In the genomic region with DNA sequence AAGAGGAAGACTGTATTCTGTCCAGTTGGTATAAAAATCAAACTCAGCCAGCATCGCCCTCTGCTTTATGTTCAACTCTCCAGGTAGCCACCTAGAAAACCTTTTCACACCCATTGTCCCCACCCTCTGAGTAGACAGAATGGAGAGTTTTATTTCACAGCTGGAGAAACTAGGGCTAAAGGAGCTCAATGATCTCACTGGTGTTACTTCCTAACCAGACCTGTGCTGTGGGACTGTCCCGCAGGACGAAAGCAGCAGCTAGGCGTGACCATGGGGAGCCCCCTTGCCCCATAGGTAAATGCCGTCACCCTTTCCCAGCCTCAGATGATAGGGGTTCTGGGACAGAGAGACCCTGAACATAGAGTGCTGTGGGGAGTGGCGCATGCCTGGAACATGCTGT, we compare ENCODE assay signal across 16 cellular contexts.
DNase-seq lines count a peak whose midpoint lies in the region; ATAC-seq, FAIRE-seq and TF ChIP-seq lines count a peak whose summit lies in the region.
"Had no signal": no experiment of that assay in that cellular context is flagged by ENCODE, and none has a peak within 500 bp of the region (broad histone marks: within the 10 kb centered on the region; RNA-seq: fewer than 3 reads in every experiment).

No MANE protein-coding gene starts in this region.

- FAIRE-seq in GM12891 (lab: Jason Lieb, UNC) = peak; percentile 45
- peak; percentile 52 for FAIRE-seq in bronchial epithelial cell (lab: Jason Lieb, UNC)

- no peaks in the 10 kb centered on the region for H3K9me3 ChIP-seq in stomach

- H3K36me3 ChIP-seq in bronchial epithelial cell (ENCODE audit: control insufficient read depth, insufficient read depth, low read length) = no peaks in the 10 kb centered on the region
- no peaks in the 10 kb centered on the region for H3K36me3 ChIP-seq in stomach

- no peak for TF ChIP-seq CTCF in GM20000 (IDR thresholded peaks at IDR 0.05; ENCODE audit: extremely low read depth, missing control alignments)
- no peak for TF ChIP-seq CTCF in bronchial epithelial cell (IDR thresholded peaks at IDR 0.05; ENCODE audit: insufficient read depth, low read length, severe bottlenecking)
- TF ChIP-seq CTCF in stomach (IDR thresholded peaks at IDR 0.05) = no peak

- TF ChIP-seq EP300 in stomach (IDR thresholded peaks at IDR 0.05) = no peak

- no peak for DNase-seq in GM12891 (ENCODE audit: insufficient read length, low spot score)
- DNase-seq in GM20000 (ENCODE audit: low spot score) = peak; percentile 36
- DNase-seq in bronchial epithelial cell (ENCODE audit: low read depth) = no peak
- DNase-seq in stomach = no peak
- DNase-seq in A172 (ENCODE audit: low spot score) = no peak
- no peak for DNase-seq in T-helper 9 cell
- DNase-seq in T-helper 2 cell = no peak
- DNase-seq: activated CD8-positive, alpha-beta memory T cell treated with anti-CD3 and anti-CD28 coated beads for 24 hours; amniotic stem cell; HFFc6; NCI-H748 treated with DMSO at 0.1 percent for 48 hours; stimulated activated CD4-positive, alpha-beta T cell treated with anti-CD3 and anti-CD28 coated beads, Interleukin-4, amount 100 ng/mL, for 4 hours; trophoblast cell had no signal

- no peak overlapping the region for H3K4me3 ChIP-seq in bronchial epithelial cell (ENCODE audit: low read depth, low read length)
- H3K4me3 ChIP-seq in stomach = no peak overlapping the region

- H3K4me1 ChIP-seq in stomach = peaks cover 0 to 12% (median 6%) of the 10 kb centered on the region in 4 donors
- H3K4me1 ChIP-seq: parathyroid adenoma had no signal

- H3K27ac ChIP-seq in stomach = no peak overlapping the region
- H3K27ac ChIP-seq: parathyroid adenoma had no signal

- H3K27me3 ChIP-seq in bronchial epithelial cell (ENCODE audit: control insufficient read depth, insufficient read depth, low read length) (no peaks in the 10 kb centered on the region), stomach (no peaks in the 10 kb centered on the region)

- 82 to 92% (median 88%) methylated on average over 6 of the region's 6 CpGs for WGBS in stomach, 5 donors

- TF ChIP-seq POLR2A in GM12891 (IDR thresholded peaks at IDR 0.05; ENCODE audit: low read depth, low read length) = no peak
- TF ChIP-seq POLR2A in stomach (IDR thresholded peaks at IDR 0.05) = no peak

- intact Hi-C loops in stomach (cut with DNase I; ENCODE audit: low total_unique reads) = no loop called here

- peak; percentile 56 for ATAC-seq in HG02885 (IDR thresholded peaks at IDR 0.05; ENCODE audit: poor library complexity, unreplicated experiment)
- ATAC-seq: left lobe of liver had no signal

TF ChIP-seq in GM12891, 5 proteins besides CTCF, POLR2A, EP300 and RAD21:
- TF ChIP-seq POU2F2 (IDR thresholded peaks at IDR 0.05; ENCODE audit: low read depth, low read length) (no peak), PAX5 (IDR thresholded peaks at IDR 0.05; ENCODE audit: insufficient read depth, low read length, severe bottlenecking) (peak; percentile 90), SPI1 (IDR thresholded peaks at IDR 0.05; ENCODE audit: low read depth, low read length) (0 out of 2 replicates have a peak, but pooled peaks have one; percentile 8)
